ENCODE assay signal across 16 cellular contexts in the genomic region with DNA sequence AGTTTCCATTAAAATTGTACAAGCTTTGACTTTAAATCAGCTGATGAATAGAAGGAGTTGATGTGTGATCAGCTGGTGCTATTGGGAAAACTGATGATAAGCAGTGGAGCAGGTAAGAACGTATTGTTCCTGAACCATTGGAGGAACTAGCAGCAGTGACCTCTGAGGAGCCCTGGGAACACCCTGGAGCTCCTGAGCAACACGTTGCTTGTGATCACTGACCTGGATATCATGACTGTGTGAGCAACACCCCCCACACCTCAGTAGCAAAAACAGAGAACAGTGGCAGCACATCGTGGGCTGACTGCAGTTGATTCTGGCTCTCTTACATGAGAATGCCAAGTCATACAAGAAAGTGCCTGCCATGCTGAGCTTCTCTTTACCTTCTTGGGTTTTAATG.
"Had no signal": no experiment of that assay in that cellular context is flagged by ENCODE, and none has a peak within 500 bp of the region (broad histone marks: within the 10 kb centered on the region; RNA-seq: fewer than 3 reads in every experiment).

No MANE protein-coding gene starts in this region.

- H3K27me3 Mint-ChIP-seq: activated CD4-positive, alpha-beta memory T cell treated with anti-CD3 and anti-CD28 coated beads, Interleukin-2, amount 10 ng/mL, durations not matched to agents 7 days and 5 days; activated CD8-positive, alpha-beta memory T cell treated with anti-CD3 and anti-CD28 coated beads, Interleukin-2, amount 10 ng/mL, durations not matched to agents 7 days and 5 days; activated naive CD4-positive, alpha-beta T cell treated with anti-CD3 and anti-CD28 coated beads, Interleukin-2, amount 10 ng/mL, durations not matched to agents 7 days and 5 days; activated naive CD8-positive, alpha-beta T cell treated with anti-CD3 and anti-CD28 coated beads, Interleukin-2, amount 50 U/mL, for 24 hours; central memory CD8-positive, alpha-beta T cell had no signal

- H3K4me3 Mint-ChIP-seq: activated CD4-positive, alpha-beta memory T cell treated with anti-CD3 and anti-CD28 coated beads, Interleukin-2, amount 10 ng/mL, durations not matched to agents 7 days and 5 days; activated CD8-positive, alpha-beta memory T cell treated with anti-CD3 and anti-CD28 coated beads, Interleukin-2, amount 10 ng/mL, durations not matched to agents 7 days and 5 days; activated naive CD4-positive, alpha-beta T cell treated with anti-CD3 and anti-CD28 coated beads, Interleukin-2, amount 10 ng/mL, durations not matched to agents 7 days and 5 days; activated naive CD8-positive, alpha-beta T cell treated with anti-CD3 and anti-CD28 coated beads, Interleukin-2, amount 50 U/mL, for 24 hours; central memory CD8-positive, alpha-beta T cell; nephron; WTC11 had no signal

- H3K27ac Mint-ChIP-seq: activated CD4-positive, alpha-beta memory T cell treated with anti-CD3 and anti-CD28 coated beads, Interleukin-2, amount 10 ng/mL, durations not matched to agents 7 days and 5 days; activated naive CD4-positive, alpha-beta T cell treated with anti-CD3 and anti-CD28 coated beads, Interleukin-2, amount 10 ng/mL, durations not matched to agents 7 days and 5 days; activated naive CD8-positive, alpha-beta T cell treated with anti-CD3 and anti-CD28 coated beads, Interleukin-2, amount 50 U/mL, for 24 hours; nephron; WTC11 had no signal

- H3K9me3 Mint-ChIP-seq: activated CD4-positive, alpha-beta memory T cell treated with anti-CD3 and anti-CD28 coated beads, Interleukin-2, amount 10 ng/mL, durations not matched to agents 7 days and 5 days; activated naive CD4-positive, alpha-beta T cell treated with anti-CD3 and anti-CD28 coated beads, Interleukin-2, amount 10 ng/mL, durations not matched to agents 7 days and 5 days; activated naive CD8-positive, alpha-beta T cell treated with anti-CD3 and anti-CD28 coated beads, Interleukin-2, amount 50 U/mL, for 24 hours; central memory CD8-positive, alpha-beta T cell; nephron; WTC11 had no signal

- DNase-seq: activated CD4-positive, alpha-beta memory T cell treated with anti-CD3 and anti-CD28 coated beads, Interleukin-2, amount 10 ng/mL, durations not matched to agents 7 days and 5 days; activated CD4-positive, alpha-beta T cell treated with anti-CD3 and anti-CD28 coated beads for 4 hours; activated CD8-positive, alpha-beta memory T cell treated with anti-CD3 and anti-CD28 coated beads, Interleukin-2, amount 10 ng/mL, durations not matched to agents 7 days and 5 days; activated effector memory CD4-positive, alpha-beta T cell treated with Interleukin-2 at 50 U/mL for 16 hours; activated naive CD4-positive, alpha-beta T cell treated with anti-CD3 and anti-CD28 coated beads, Interleukin-2, amount 10 ng/mL, durations not matched to agents 7 days and 5 days; activated naive CD8-positive, alpha-beta T cell treated with anti-CD3 and anti-CD28 coated beads, Interleukin-2, amount 50 U/mL, for 24 hours; cortex of kidney; heart left ventricle; stimulated activated CD4-positive, alpha-beta T cell treated with anti-CD3 and anti-CD28 coated beads, Interleukin-2, amount 100 ng/mL, for 24 hours; stimulated activated naive CD4-positive, alpha-beta T cell treated with Interleukin-2 at 50 U/mL for 16 hours; substantia nigra; transverse colon; uterus had no signal

- H3K4me1 Mint-ChIP-seq: central memory CD8-positive, alpha-beta T cell; nephron; WTC11 had no signal
